Comparison of ENCODE assay signal across 15 cellular contexts in genomic region chr7:94414481-94414880, GRCh38. TPM values are rescaled to one million over a fixed set of nuclear protein-coding genes. Genes with fewer than 3 reads are reported as not detected.
DNase-seq lines count a peak whose midpoint lies in the region; ATAC-seq and TF ChIP-seq lines count a peak whose summit lies in the region.
"Had no signal": no experiment of that assay in that cellular context is flagged by ENCODE, and none has a peak within 500 bp of the region (broad histone marks: within the 10 kb centered on the region; RNA-seq: fewer than 3 reads in every experiment).

No MANE protein-coding gene starts in this region.

- WGBS in esophagus muscularis mucosa: 20% methylated on average over 2 of the region's 2 CpGs

- DNase-seq in NCI-H774 (lab: John Stamatoyannopoulos, UW): peak; percentile 37
- DNase-seq in esophagus muscularis mucosa (ENCODE audit: extremely low spot score): no peak
- DNase-seq in thoracic aorta (ENCODE audit: low spot score): no peak
- no peak for DNase-seq in GM10266 (ENCODE audit: extremely low spot score)
- no peak for DNase-seq in stimulated activated CD4-positive, alpha-beta T cell treated with anti-CD3 and anti-CD28 coated beads, Interleukin-15, amount 100 ng/mL, for 24 hours
- DNase-seq: activated CD4-positive, alpha-beta T cell treated with anti-CD3 and anti-CD28 coated beads, Interleukin-2, amount 50 U/mL, for 1 hour; CD4-positive, alpha-beta memory T cell; hippocampal formation; left lung had no signal

- TF ChIP-seq CTCF in esophagus muscularis mucosa (IDR thresholded peaks at IDR 0.05) (no peak), thoracic aorta (IDR thresholded peaks at IDR 0.05) (no peak), GM10266 (IDR thresholded peaks at IDR 0.05; ENCODE audit: control insufficient read depth, insufficient read depth, low read depth, missing control alignments) (no peak)

- TF ChIP-seq EP300 in Ishikawa (IDR thresholded peaks at IDR 0.05; ENCODE audit: borderline replicate concordance): no peak
- TF ChIP-seq EP300 in esophagus muscularis mucosa (IDR thresholded peaks at IDR 0.05): no peak

- H3K4me3 ChIP-seq in esophagus muscularis mucosa (no peak overlapping the region), thoracic aorta (no peak overlapping the region)
- H3K4me3 ChIP-seq: left lung had no signal

- no peaks in the 10 kb centered on the region for H3K4me1 Mint-ChIP-seq in activated T-helper 17 cell treated with anti-CD3 and anti-CD28 coated beads, Interleukin-2, amount 50 U/mL, for 72 hours
- H3K4me1 Mint-ChIP-seq: CD4-positive, alpha-beta memory T cell had no signal

- intact Hi-C loops in esophagus muscularis mucosa (cut with DNase I): no loop called here

- no peaks in the 10 kb centered on the region for H3K27me3 ChIP-seq in esophagus muscularis mucosa
- H3K27me3 ChIP-seq in thoracic aorta (replicated peaks; ENCODE audit: insufficient read depth): no peaks in the 10 kb centered on the region
- H3K27me3 ChIP-seq: left lung had no signal

- H3K36me3 Mint-ChIP-seq in activated T-helper 17 cell treated with anti-CD3 and anti-CD28 coated beads, Interleukin-2, amount 50 U/mL, for 72 hours (ENCODE audit: low read depth): no peaks in the 10 kb centered on the region
- H3K36me3 Mint-ChIP-seq: CD4-positive, alpha-beta memory T cell; IgD-negative memory B cell; natural killer cell treated with Interleukin-12 subunit alpha and Interleukin-12 subunit beta and Interleukin-15 and Interleukin-18, amount 100 ng/mL, for 72 hours had no signal

- no peak for ATAC-seq in thoracic aorta (ENCODE audit: insufficient number of reproducible peaks, low FRiP score, low read depth)
- no peak for ATAC-seq in activated T-helper 17 cell treated with anti-CD3 and anti-CD28 coated beads, Interleukin-2, amount 50 U/mL, for 72 hours (replicated peaks)
- ATAC-seq: left lung; natural killer cell treated with Interleukin-12 subunit alpha and Interleukin-12 subunit beta and Interleukin-15 and Interleukin-18, amount 100 ng/mL, for 72 hours; sciatic nerve had no signal

- no peaks in the 10 kb centered on the region for H3K9me3 Mint-ChIP-seq in activated T-helper 17 cell treated with anti-CD3 and anti-CD28 coated beads, Interleukin-2, amount 50 U/mL, for 72 hours
- H3K9me3 Mint-ChIP-seq: activated T-helper 2 cell treated with anti-CD3 and anti-CD28 coated beads, Interferon-gamma antibody, Interleukin-2, Interleukin-4, amounts not matched to agents 10 μg/mL and 5 μg/mL and 100 μg/mL, durations not matched to agents 14 hours and 24 hours and 36 hours; CD4-positive, alpha-beta memory T cell; IgD-negative memory B cell; natural killer cell treated with Interleukin-12 subunit alpha and Interleukin-12 subunit beta and Interleukin-15 and Interleukin-18, amount 100 ng/mL, for 72 hours had no signal

- TF ChIP-seq POLR2A in esophagus muscularis mucosa (IDR thresholded peaks at IDR 0.05; ENCODE audit: low read depth): no peak

- H3K36me3 ChIP-seq in esophagus muscularis mucosa: peaks cover 38 to 99% (median 79%) of the 10 kb centered on the region in 4 donors
- H3K36me3 ChIP-seq in thoracic aorta: peaks cover 80% of the 10 kb centered on the region
- H3K36me3 ChIP-seq: left lung had no signal

- no peak overlapping the region for H3K4me3 Mint-ChIP-seq in activated T-helper 17 cell treated with anti-CD3 and anti-CD28 coated beads, Interleukin-2, amount 50 U/mL, for 72 hours
- H3K4me3 Mint-ChIP-seq: CD4-positive, alpha-beta memory T cell; IgD-negative memory B cell; natural killer cell treated with Interleukin-12 subunit alpha and Interleukin-12 subunit beta and Interleukin-15 and Interleukin-18, amount 100 ng/mL, for 72 hours had no signal

- H3K9me3 ChIP-seq in esophagus muscularis mucosa: no peaks in the 10 kb centered on the region
- H3K9me3 ChIP-seq in thoracic aorta: no peaks in the 10 kb centered on the region
- H3K9me3 ChIP-seq: left lung had no signal

- H3K4me1 ChIP-seq in esophagus muscularis mucosa (peaks cover 10 to 90% (median 67%) of the 10 kb centered on the region in 4 donors), thoracic aorta (ENCODE audit: control insufficient read depth in 1 of 2, low read depth in 2 of 2) (peaks cover 11 to 68% of the 10 kb centered on the region in 2 donors)

- H3K27ac ChIP-seq in esophagus muscularis mucosa (replicated peaks in 1 of 4) (peak overlapping the region; percentile 37 to 80 (median 60)), thoracic aorta (peak overlapping the region; percentile 37 to 48)

- peaks cover 11% of the 10 kb centered on the region for H3K27me3 Mint-ChIP-seq in activated T-helper 17 cell treated with anti-CD3 and anti-CD28 coated beads, Interleukin-2, amount 50 U/mL, for 72 hours

- no peak for TF ChIP-seq RAD21 in Ishikawa (IDR thresholded peaks at IDR 0.05; ENCODE audit: low read depth)

- no peak overlapping the region for H3K27ac Mint-ChIP-seq in activated T-helper 17 cell treated with anti-CD3 and anti-CD28 coated beads, Interleukin-2, amount 50 U/mL, for 72 hours
- H3K27ac Mint-ChIP-seq: activated T-helper 2 cell treated with anti-CD3 and anti-CD28 coated beads, Interferon-gamma antibody, Interleukin-2, Interleukin-4, amounts not matched to agents 10 μg/mL and 5 μg/mL and 100 μg/mL, durations not matched to agents 14 hours and 24 hours and 36 hours; CD4-positive, alpha-beta memory T cell; IgD-negative memory B cell; natural killer cell treated with Interleukin-12 subunit alpha and Interleukin-12 subunit beta and Interleukin-15 and Interleukin-18, amount 100 ng/mL, for 72 hours had no signal

TF ChIP-seq in Ishikawa, 13 proteins besides CTCF, POLR2A, EP300 and RAD21:
- TF ChIP-seq FOXM1 (IDR thresholded peaks at IDR 0.05; ENCODE audit: borderline replicate concordance, low read depth) (no peak), NFIC (IDR thresholded peaks at IDR 0.05) (0 out of 2 replicates have a peak, but pooled peaks have one; percentile 21), MAX (IDR thresholded peaks at IDR 0.05) (no peak)

RNA-seq across cellular contexts. Expression of gene COL1A2, which starts 19.8 kb away (rescaled TPM):
- 100 to 1,000 TPM; 227 to 697 (median 347) TPM for total RNA-seq in esophagus muscularis mucosa
- 1,000 to 10,000 TPM; 1,117 to 1,356 TPM for total RNA-seq in thoracic aorta
- total RNA-seq in activated T-helper 17 cell treated with anti-CD3 and anti-CD28 coated beads, Interleukin-2, amount 50 U/mL, for 72 hours: not detected
- total RNA-seq: CD4-positive, alpha-beta memory T cell; natural killer cell treated with Interleukin-12 subunit alpha and Interleukin-12 subunit beta and Interleukin-15 and Interleukin-18, amount 100 ng/mL, for 72 hours had no signal

Comparison
In these comparisons a context has a peak if more than half of its experiments do, and no peak if none do; other contexts are left out.
1. RNA of gene COL1A2, which starts 19.8 kb away (total RNA-seq): 1,117 to 1,356 TPM in thoracic aorta and 227 to 697 TPM in esophagus muscularis mucosa; not detected in activated T-helper 17 cell treated with anti-CD3 and anti-CD28 coated beads, Interleukin-2, amount 50 U/mL, for 72 hours; every median in the first group is over 100 times any median in the second.